ENCODE assay signal across 1 cellular context in genomic region chr19:18605196-18605545, GRCh38.
TF ChIP-seq lines count a peak whose summit lies in the region.

No MANE protein-coding gene starts in this region.

TF ChIP-seq in HepG2, 621 proteins besides CTCF, POLR2A, EP300 and RAD21:
- TF ChIP-seq HNRNPLL (IDR thresholded peaks at IDR 0.05; ENCODE audit: low read depth, low read length, poor library complexity, severe bottlenecking), result peak; percentile 13
- 0 out of 2 replicates have a peak, but pooled peaks have one; percentile 12 for TF ChIP-seq HNF4A (CRISPR knock-in tag; IDR thresholded peaks at IDR 0.05)
- TF ChIP-seq AFF4 (CRISPR knock-in tag; IDR thresholded peaks at IDR 0.05), result no peak
- TF ChIP-seq GATAD1 (CRISPR knock-in tag; IDR thresholded peaks at IDR 0.05), result no peak
- TF ChIP-seq KAT8 (CRISPR knock-in tag; IDR thresholded peaks at IDR 0.05), result 0 out of 2 replicates have a peak, but pooled peaks have one; percentile 9
- no peak for TF ChIP-seq NAIF1 (CRISPR knock-in tag; IDR thresholded peaks at IDR 0.05; ENCODE audit: borderline replicate concordance)
- TF ChIP-seq ZNF143 (CRISPR knock-in tag; IDR thresholded peaks at IDR 0.05), result 0 out of 2 replicates have a peak, but pooled peaks have one; percentile 9
- no peak for TF ChIP-seq ZNF572 (CRISPR knock-in tag; IDR thresholded peaks at IDR 0.05)
- TF ChIP-seq KMT2A (CRISPR knock-in tag; IDR thresholded peaks at IDR 0.05), result 0 out of 2 replicates have a peak, but pooled peaks have one; percentile 3
- 0 out of 2 replicates have a peak, but pooled peaks have one; percentile 2 for TF ChIP-seq ZBTB7B (CRISPR knock-in tag; IDR thresholded peaks at IDR 0.05)
- no peak for TF ChIP-seq ZNF354B (CRISPR knock-in tag; IDR thresholded peaks at IDR 0.05)
- TF ChIP-seq KLF15 (CRISPR knock-in tag; IDR thresholded peaks at IDR 0.05; ENCODE audit: borderline replicate concordance), result no peak
- no peak for TF ChIP-seq SMC3 (IDR thresholded peaks at IDR 0.05; ENCODE audit: low read length)
- TF ChIP-seq ZNF619 (CRISPR knock-in tag; IDR thresholded peaks at IDR 0.05), result 0 out of 2 replicates have a peak, but pooled peaks have one; percentile 27
- TF ChIP-seq AGO2 (optimal IDR thresholded peaks at IDR 0.05; ENCODE audit: low read depth, low read length), result peak; percentile 52
